Comparison of ENCODE assay signal across 10 cellular contexts in genomic region chr1:202589190-202589680, GRCh38.
DNase-seq lines count a peak whose midpoint lies in the region; ATAC-seq and TF ChIP-seq lines count a peak whose summit lies in the region.
"Had no signal": no experiment of that assay in that cellular context is flagged by ENCODE, and none has a peak within 500 bp of the region (broad histone marks: within the 10 kb centered on the region; RNA-seq: fewer than 3 reads in every experiment).

No MANE protein-coding gene starts in this region.

- H3K9ac ChIP-seq in HUES48 (ENCODE audit: low read depth, low read length), result no peak overlapping the region
- H3K9ac ChIP-seq: KMS-11 had no signal

- intact Hi-C loops in lower leg skin (cut with DNase I; ENCODE audit: low total_unique reads), result no loop called here

- no peak overlapping the region for H3K27ac Mint-ChIP-seq in T-helper 17 cell
- H3K27ac Mint-ChIP-seq: stimulated activated effector memory CD8-positive, alpha-beta T cell treated with anti-CD3 and anti-CD28 coated beads, Interleukin-12 subunit alpha, Interleukin-12 subunit beta, amount 100 ng/mL, for 72 hours had no signal

- H3K27me3 ChIP-seq in HUES48 (ENCODE audit: control insufficient read depth, insufficient read depth, low read length), result no peaks in the 10 kb centered on the region

- 48 to 68% methylated on average over 6 of the region's 6 CpGs for WGBS in lower leg skin, 2 donors

- TF ChIP-seq CTCF in coronary artery (IDR thresholded peaks at IDR 0.05), result no peak
- TF ChIP-seq CTCF in lower leg skin (IDR thresholded peaks at IDR 0.05), result no peak

- H3K4me3 Mint-ChIP-seq in T-helper 17 cell, result no peak overlapping the region
- H3K4me3 Mint-ChIP-seq: stimulated activated effector memory CD8-positive, alpha-beta T cell treated with anti-CD3 and anti-CD28 coated beads, Interleukin-12 subunit alpha, Interleukin-12 subunit beta, amount 100 ng/mL, for 72 hours had no signal

- DNase-seq in coronary artery (ENCODE audit: low spot score) (peak; percentile 97), lower leg skin (ENCODE audit: low spot score in 2 of 2) (peak; percentile 85 to 97), ureter (ENCODE audit: low spot score) (peak; percentile 91), nucleus accumbens (lab: John Stamatoyannopoulos, UW) (no peak), T-helper 17 cell (no peak), NCI-H510A treated with DMSO at 0.1 percent for 48 hours (lab: John Stamatoyannopoulos, UW) (no peak)
- no peak for DNase-seq in activated CD4-positive, alpha-beta T cell treated with anti-CD3 and anti-CD28 coated beads for 1 hour

- no peaks in the 10 kb centered on the region for H3K27me3 Mint-ChIP-seq in T-helper 17 cell

- H3K36me3 Mint-ChIP-seq in T-helper 17 cell (ENCODE audit: low read depth), result peaks cover 2% of the 10 kb centered on the region
- H3K36me3 Mint-ChIP-seq: stimulated activated effector memory CD8-positive, alpha-beta T cell treated with anti-CD3 and anti-CD28 coated beads, Interleukin-12 subunit alpha, Interleukin-12 subunit beta, amount 100 ng/mL, for 72 hours had no signal

- peaks cover 5% of the 10 kb centered on the region; the same call in 1 of the 2 replicates for H3K4me1 ChIP-seq in HUES48 (ENCODE audit: control insufficient read depth, insufficient read depth, low read length)

- ATAC-seq in T-helper 17 cell, result no peak
- ATAC-seq: stimulated activated effector memory CD8-positive, alpha-beta T cell treated with anti-CD3 and anti-CD28 coated beads, Interleukin-12 subunit alpha, Interleukin-12 subunit beta, amount 100 ng/mL, for 72 hours had no signal

- H3K27ac ChIP-seq in HUES48 (ENCODE audit: low read depth, low read length) (peak overlapping the region; percentile 83), coronary artery (peak overlapping the region; percentile 87 to 93)
- H3K27ac ChIP-seq: KMS-11 had no signal

- H3K9me3 ChIP-seq in HUES48 (ENCODE audit: control insufficient read depth, insufficient read depth, low read length) (no peaks in the 10 kb centered on the region), T-helper 17 cell (ENCODE audit: control insufficient read depth, low read length, poor library complexity, severe bottlenecking) (no peaks in the 10 kb centered on the region)

- no peaks in the 10 kb centered on the region for H3K36me3 ChIP-seq in HUES48 (ENCODE audit: control insufficient read depth, insufficient read depth, low read length)

- H3K4me3 ChIP-seq in HUES48 (ENCODE audit: low read depth, low read length), result no peak overlapping the region
- H3K4me3 ChIP-seq in coronary artery, result peak overlapping the region; percentile 9
- no peak overlapping the region for H3K4me3 ChIP-seq in lower leg skin (ENCODE audit: low read depth, poor library complexity, severe bottlenecking)

- peaks cover 8% of the 10 kb centered on the region for H3K4me1 Mint-ChIP-seq in T-helper 17 cell
- H3K4me1 Mint-ChIP-seq: stimulated activated effector memory CD8-positive, alpha-beta T cell treated with anti-CD3 and anti-CD28 coated beads, Interleukin-12 subunit alpha, Interleukin-12 subunit beta, amount 100 ng/mL, for 72 hours had no signal

- no peak for TF ChIP-seq POLR2A in lower leg skin (IDR thresholded peaks at IDR 0.05)

Comparison
In these comparisons a context has a peak if more than half of its experiments do, and no peak if none do; other contexts are left out.
1. DNase-seq: peak in coronary artery (single experiment), lower leg skin (2 of 2) and ureter (single experiment); none in activated CD4-positive, alpha-beta T cell treated with anti-CD3 and anti-CD28 coated beads for 1 hour (single experiment), nucleus accumbens (0 of 56), T-helper 17 cell (0 of 3) and NCI-H510A treated with DMSO at 0.1 percent for 48 hours (single experiment).